8 cellular contexts compared by ENCODE assay signal in the genomic region with DNA sequence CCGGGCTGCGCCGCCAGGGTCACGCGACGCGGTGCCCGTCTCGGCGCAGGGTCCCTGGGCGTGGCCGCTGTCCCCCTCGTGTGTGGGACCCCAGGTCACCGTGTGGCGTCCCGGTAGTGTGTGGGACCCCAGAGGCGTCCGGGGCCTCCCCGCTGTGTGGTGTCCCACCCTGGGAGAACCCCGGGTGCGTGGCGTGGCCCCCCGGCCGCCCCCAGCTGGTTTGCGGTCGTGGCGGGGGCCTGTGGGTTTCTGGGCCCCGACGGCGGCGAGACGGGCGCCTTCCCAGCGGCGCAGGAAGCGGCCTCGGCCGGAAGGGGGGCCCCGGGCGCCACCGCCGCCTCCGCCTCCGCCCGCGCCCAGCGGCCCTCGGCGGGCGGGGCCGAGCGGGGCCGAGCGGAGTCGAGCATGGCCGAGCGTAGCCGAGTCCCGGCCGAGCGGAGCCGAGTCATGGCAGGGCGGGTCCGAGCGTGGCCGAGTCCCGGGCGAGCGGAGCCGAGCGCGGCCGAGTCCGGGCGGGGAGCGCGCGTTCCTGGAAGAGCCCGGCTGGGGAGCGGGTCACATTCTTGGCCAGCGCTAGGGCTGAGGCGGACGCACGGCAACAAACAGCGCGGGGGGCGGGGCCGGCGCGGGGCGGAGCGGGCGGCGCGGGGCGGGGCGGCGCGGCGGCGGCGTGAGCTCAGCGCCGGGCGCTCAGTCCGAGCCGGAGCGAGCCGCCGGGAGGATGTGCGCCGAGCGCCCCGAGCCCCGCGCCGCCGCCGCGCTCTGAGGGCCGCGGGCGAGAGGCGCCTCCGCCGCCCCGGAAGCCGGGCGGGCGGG. TPM values are rescaled to one million over a fixed set of nuclear protein-coding genes. Genes with fewer than 3 reads are reported as not detected.
DNase-seq lines count a peak whose midpoint lies in the region; ATAC-seq and TF ChIP-seq lines count a peak whose summit lies in the region.

No MANE protein-coding gene starts in this region.

- ATAC-seq in GM19463 (IDR thresholded peaks at IDR 0.05; ENCODE audit: unreplicated experiment) (peak; percentile 90), lung (ENCODE audit: insufficient read depth, low FRiP score) (peak; percentile 95)
- ATAC-seq in activated CD8-positive, alpha-beta T cell treated with anti-CD3 and anti-CD28 coated beads, Interleukin-2, amount 10 ng/mL, durations not matched to agents 7 days and 5 days: peak; percentile 81

- no peak overlapping the region for H3K4me3 ChIP-seq in CD8-positive, alpha-beta memory T cell (ENCODE audit: low read length)
- peak overlapping the region; percentile 67 for H3K4me3 ChIP-seq in lung

- H3K36me3 Mint-ChIP-seq in CD8-positive, alpha-beta memory T cell: peaks cover 0 to 29% (median 1%) of the 10 kb centered on the region in 3 donors
- peaks cover 20% of the 10 kb centered on the region for H3K36me3 Mint-ChIP-seq in activated CD8-positive, alpha-beta T cell treated with anti-CD3 and anti-CD28 coated beads, Interleukin-2, amount 10 ng/mL, durations not matched to agents 7 days and 5 days (ENCODE audit: low read depth)

- H3K9me3 ChIP-seq in CD8-positive, alpha-beta memory T cell (ENCODE audit: low read length): no peaks in the 10 kb centered on the region
- peaks cover 0 to 5% of the 10 kb centered on the region in 2 donors for H3K9me3 ChIP-seq in lung (ENCODE audit: control insufficient read depth in 2 of 2, insufficient read depth in 1 of 2, low read length in 1 of 2)

- H3K36me3 ChIP-seq in CD8-positive, alpha-beta memory T cell (ENCODE audit: insufficient read depth, low read length): no peaks in the 10 kb centered on the region
- H3K36me3 ChIP-seq in lung (ENCODE audit: control insufficient read depth in 2 of 2, insufficient read depth in 2 of 2, low read length in 2 of 2): no peaks in the 10 kb centered on the region

- H3K4me1 ChIP-seq in CD8-positive, alpha-beta memory T cell (ENCODE audit: insufficient read depth, low read length): peaks cover 26% of the 10 kb centered on the region
- peaks cover 4 to 18% of the 10 kb centered on the region in 2 donors for H3K4me1 ChIP-seq in lung (ENCODE audit: control insufficient read depth in 2 of 2, insufficient read depth in 2 of 2, low read length in 2 of 2)

- DNase-seq in CD8-positive, alpha-beta memory T cell: peak; percentile 86 to 96 (median 95)
- DNase-seq in HK-2 (ENCODE audit: unreplicated experiment) (peak; percentile 98), NCI-H82 treated with DMSO at 0.1 percent for 48 hours (lab: John Stamatoyannopoulos, UW; ENCODE audit: unreplicated experiment) (peak; percentile 84), ecto neural progenitor cell (ENCODE audit: low spot score) (peak; percentile 99), lung (ENCODE audit: low spot score) (peak; percentile 94)
- peak; percentile 95 for DNase-seq in activated CD8-positive, alpha-beta T cell treated with anti-CD3 and anti-CD28 coated beads, Interleukin-2, amount 10 ng/mL, durations not matched to agents 7 days and 5 days
- DNase-seq in stimulated activated CD4-positive, alpha-beta T cell treated with anti-CD3 and anti-CD28 coated beads, TNF-alpha, amount 100 ng/mL, for 1 hour (ENCODE audit: low read depth in 3 of 3, low spot score in 1 of 3): peak; percentile 82 to 94 (median 91)

- peak overlapping the region in 6 of 7 donors; percentile 61 to 90 (median 74) for H3K4me3 Mint-ChIP-seq in CD8-positive, alpha-beta memory T cell
- peak overlapping the region; percentile 49 for H3K4me3 Mint-ChIP-seq in activated CD8-positive, alpha-beta T cell treated with anti-CD3 and anti-CD28 coated beads, Interleukin-2, amount 10 ng/mL, durations not matched to agents 7 days and 5 days

- H3K27me3 Mint-ChIP-seq in CD8-positive, alpha-beta memory T cell: peaks cover 0 to 12% of the 10 kb centered on the region in 2 donors
- peaks cover 8% of the 10 kb centered on the region for H3K27me3 Mint-ChIP-seq in activated CD8-positive, alpha-beta T cell treated with anti-CD3 and anti-CD28 coated beads, Interleukin-2, amount 10 ng/mL, durations not matched to agents 7 days and 5 days (ENCODE audit: low read depth)

- CTCF ChIA-PET in CD8-positive, alpha-beta memory T cell (lab: Charles Lee): interaction anchor here (0.6 to 1.0 kb wide), 5 partner anchors 21 to 154 kb away, joined by 3 to 4 read pairs (median 3); a partner anchor contains a TSS
- CTCF ChIA-PET in activated CD8-positive, alpha-beta T cell treated with anti-CD3 and anti-CD28 coated beads, Interleukin-2, amount 10 ng/mL, durations not matched to agents 7 days and 5 days (lab: Charles Lee): interaction anchor here (6.0 kb wide), 1 partner anchor 32 kb away, joined by 31 read pairs; a partner anchor contains a TSS

- peaks cover 27 to 40% (median 36%) of the 10 kb centered on the region in 3 donors for H3K4me1 Mint-ChIP-seq in CD8-positive, alpha-beta memory T cell
- H3K4me1 Mint-ChIP-seq in activated CD8-positive, alpha-beta T cell treated with anti-CD3 and anti-CD28 coated beads, Interleukin-2, amount 10 ng/mL, durations not matched to agents 7 days and 5 days (ENCODE audit: low read depth): peaks cover 30% of the 10 kb centered on the region

- TF ChIP-seq CTCF in lung (IDR thresholded peaks at IDR 0.05; ENCODE audit: control extremely low read depth, extremely low read depth): no peak

- peak overlapping the region in 4 of 8 donors; percentile 60 to 86 (median 74) for H3K27ac Mint-ChIP-seq in CD8-positive, alpha-beta memory T cell
- peak overlapping the region; percentile 69 for H3K27ac Mint-ChIP-seq in activated CD8-positive, alpha-beta T cell treated with anti-CD3 and anti-CD28 coated beads, Interleukin-2, amount 10 ng/mL, durations not matched to agents 7 days and 5 days

- 0 to 1% methylated on average over 80 to 130 of the region's 130 CpGs for WGBS in lung, 2 donors

- H3K27ac ChIP-seq in CD8-positive, alpha-beta memory T cell (ENCODE audit: low read depth, low read length): peak overlapping the region; percentile 51
- peak overlapping the region; percentile 99 to 100 for H3K27ac ChIP-seq in lung (ENCODE audit: low read depth in 1 of 2, low read length in 1 of 2)

- POLR2A ChIA-PET in CD8-positive, alpha-beta memory T cell (lab: Charles Lee): interaction anchor here (0.6 to 3.1 kb wide), 11 partner anchors 15 to 73 kb away, joined by 3 to 14 read pairs (median 5); a partner anchor contains a TSS
- POLR2A ChIA-PET in activated CD8-positive, alpha-beta T cell treated with anti-CD3 and anti-CD28 coated beads, Interleukin-2, amount 10 ng/mL, durations not matched to agents 7 days and 5 days (lab: Charles Lee): interaction anchor here (0.6 to 3.9 kb wide), 7 partner anchors 20 to 185 kb away, joined by 3 to 23 read pairs (median 4); a partner anchor contains a TSS

- H3K9me3 Mint-ChIP-seq in CD8-positive, alpha-beta memory T cell: peaks cover 0 to 2% (median 0%) of the 10 kb centered on the region in 5 donors
- H3K9me3 Mint-ChIP-seq in activated CD8-positive, alpha-beta T cell treated with anti-CD3 and anti-CD28 coated beads, Interleukin-2, amount 10 ng/mL, durations not matched to agents 7 days and 5 days (ENCODE audit: insufficient read depth): no peaks in the 10 kb centered on the region

- H3K27me3 ChIP-seq in CD8-positive, alpha-beta memory T cell (ENCODE audit: insufficient read depth, low read length, poor library complexity, severe bottlenecking): no peaks in the 10 kb centered on the region
- no peaks in the 10 kb centered on the region for H3K27me3 ChIP-seq in lung (ENCODE audit: control insufficient read depth, insufficient read depth)

RNA-seq across cellular contexts. Expression of a gene that starts 0.6 kb away (rescaled TPM):
- total RNA-seq in CD8-positive, alpha-beta memory T cell: 10 to 100 TPM; 35.9 to 38.4 TPM
- polyA plus RNA-seq in CD8-positive, alpha-beta memory T cell: 0.94 TPM
- 10 to 100 TPM; 41.2 to 41.4 TPM for total RNA-seq in activated CD8-positive, alpha-beta T cell treated with anti-CD3 and anti-CD28 coated beads, Interleukin-2, amount 10 ng/mL, durations not matched to agents 7 days and 5 days
- total RNA-seq in lung: 10 to 100 TPM; 47.7 to 90.7 TPM
- 10 to 100 TPM; 17.1 to 33.8 TPM for polyA plus RNA-seq in lung

RNA-seq across cellular contexts. Expression of a gene that starts 33.0 kb away (rescaled TPM):
- total RNA-seq in CD8-positive, alpha-beta memory T cell: 10 to 100 TPM; 65.0 to 72.5 TPM
- polyA plus RNA-seq in CD8-positive, alpha-beta memory T cell: 66.4 TPM
- total RNA-seq in activated CD8-positive, alpha-beta T cell treated with anti-CD3 and anti-CD28 coated beads, Interleukin-2, amount 10 ng/mL, durations not matched to agents 7 days and 5 days: 10 to 100 TPM; 69.7 to 74.4 TPM
- total RNA-seq in lung: 10 to 100 TPM; 16.8 to 71.6 TPM
- 10 to 100 TPM; 65.2 to 87.9 TPM for polyA plus RNA-seq in lung
